In the genomic region with DNA sequence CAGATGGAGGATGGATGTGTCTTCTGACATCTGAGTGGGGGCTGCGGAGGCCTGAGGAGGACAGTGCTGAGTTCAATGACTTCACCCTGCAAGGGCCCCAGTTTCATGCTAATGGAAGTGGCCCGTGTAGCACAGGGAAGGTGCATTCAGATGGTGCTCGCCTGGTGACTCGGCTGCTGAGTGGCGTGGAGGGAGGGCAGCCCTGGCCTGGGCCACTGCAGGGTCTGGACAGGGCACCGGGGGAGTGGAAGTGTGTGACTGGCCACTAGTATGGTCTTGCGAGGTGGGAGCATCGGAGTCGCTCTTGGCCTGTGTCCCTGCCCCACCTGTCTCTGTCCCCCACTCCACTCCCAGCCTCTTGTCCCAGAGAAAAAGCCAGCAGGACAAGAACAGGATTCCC, we compare ENCODE assay signal across 1 cellular context.
TF ChIP-seq lines count a peak whose summit lies in the region.

No MANE protein-coding gene starts in this region.

TF ChIP-seq in GM23338, 12 proteins besides CTCF, POLR2A, EP300 and RAD21 (continued from another document):
- TF ChIP-seq, protein P1, sequence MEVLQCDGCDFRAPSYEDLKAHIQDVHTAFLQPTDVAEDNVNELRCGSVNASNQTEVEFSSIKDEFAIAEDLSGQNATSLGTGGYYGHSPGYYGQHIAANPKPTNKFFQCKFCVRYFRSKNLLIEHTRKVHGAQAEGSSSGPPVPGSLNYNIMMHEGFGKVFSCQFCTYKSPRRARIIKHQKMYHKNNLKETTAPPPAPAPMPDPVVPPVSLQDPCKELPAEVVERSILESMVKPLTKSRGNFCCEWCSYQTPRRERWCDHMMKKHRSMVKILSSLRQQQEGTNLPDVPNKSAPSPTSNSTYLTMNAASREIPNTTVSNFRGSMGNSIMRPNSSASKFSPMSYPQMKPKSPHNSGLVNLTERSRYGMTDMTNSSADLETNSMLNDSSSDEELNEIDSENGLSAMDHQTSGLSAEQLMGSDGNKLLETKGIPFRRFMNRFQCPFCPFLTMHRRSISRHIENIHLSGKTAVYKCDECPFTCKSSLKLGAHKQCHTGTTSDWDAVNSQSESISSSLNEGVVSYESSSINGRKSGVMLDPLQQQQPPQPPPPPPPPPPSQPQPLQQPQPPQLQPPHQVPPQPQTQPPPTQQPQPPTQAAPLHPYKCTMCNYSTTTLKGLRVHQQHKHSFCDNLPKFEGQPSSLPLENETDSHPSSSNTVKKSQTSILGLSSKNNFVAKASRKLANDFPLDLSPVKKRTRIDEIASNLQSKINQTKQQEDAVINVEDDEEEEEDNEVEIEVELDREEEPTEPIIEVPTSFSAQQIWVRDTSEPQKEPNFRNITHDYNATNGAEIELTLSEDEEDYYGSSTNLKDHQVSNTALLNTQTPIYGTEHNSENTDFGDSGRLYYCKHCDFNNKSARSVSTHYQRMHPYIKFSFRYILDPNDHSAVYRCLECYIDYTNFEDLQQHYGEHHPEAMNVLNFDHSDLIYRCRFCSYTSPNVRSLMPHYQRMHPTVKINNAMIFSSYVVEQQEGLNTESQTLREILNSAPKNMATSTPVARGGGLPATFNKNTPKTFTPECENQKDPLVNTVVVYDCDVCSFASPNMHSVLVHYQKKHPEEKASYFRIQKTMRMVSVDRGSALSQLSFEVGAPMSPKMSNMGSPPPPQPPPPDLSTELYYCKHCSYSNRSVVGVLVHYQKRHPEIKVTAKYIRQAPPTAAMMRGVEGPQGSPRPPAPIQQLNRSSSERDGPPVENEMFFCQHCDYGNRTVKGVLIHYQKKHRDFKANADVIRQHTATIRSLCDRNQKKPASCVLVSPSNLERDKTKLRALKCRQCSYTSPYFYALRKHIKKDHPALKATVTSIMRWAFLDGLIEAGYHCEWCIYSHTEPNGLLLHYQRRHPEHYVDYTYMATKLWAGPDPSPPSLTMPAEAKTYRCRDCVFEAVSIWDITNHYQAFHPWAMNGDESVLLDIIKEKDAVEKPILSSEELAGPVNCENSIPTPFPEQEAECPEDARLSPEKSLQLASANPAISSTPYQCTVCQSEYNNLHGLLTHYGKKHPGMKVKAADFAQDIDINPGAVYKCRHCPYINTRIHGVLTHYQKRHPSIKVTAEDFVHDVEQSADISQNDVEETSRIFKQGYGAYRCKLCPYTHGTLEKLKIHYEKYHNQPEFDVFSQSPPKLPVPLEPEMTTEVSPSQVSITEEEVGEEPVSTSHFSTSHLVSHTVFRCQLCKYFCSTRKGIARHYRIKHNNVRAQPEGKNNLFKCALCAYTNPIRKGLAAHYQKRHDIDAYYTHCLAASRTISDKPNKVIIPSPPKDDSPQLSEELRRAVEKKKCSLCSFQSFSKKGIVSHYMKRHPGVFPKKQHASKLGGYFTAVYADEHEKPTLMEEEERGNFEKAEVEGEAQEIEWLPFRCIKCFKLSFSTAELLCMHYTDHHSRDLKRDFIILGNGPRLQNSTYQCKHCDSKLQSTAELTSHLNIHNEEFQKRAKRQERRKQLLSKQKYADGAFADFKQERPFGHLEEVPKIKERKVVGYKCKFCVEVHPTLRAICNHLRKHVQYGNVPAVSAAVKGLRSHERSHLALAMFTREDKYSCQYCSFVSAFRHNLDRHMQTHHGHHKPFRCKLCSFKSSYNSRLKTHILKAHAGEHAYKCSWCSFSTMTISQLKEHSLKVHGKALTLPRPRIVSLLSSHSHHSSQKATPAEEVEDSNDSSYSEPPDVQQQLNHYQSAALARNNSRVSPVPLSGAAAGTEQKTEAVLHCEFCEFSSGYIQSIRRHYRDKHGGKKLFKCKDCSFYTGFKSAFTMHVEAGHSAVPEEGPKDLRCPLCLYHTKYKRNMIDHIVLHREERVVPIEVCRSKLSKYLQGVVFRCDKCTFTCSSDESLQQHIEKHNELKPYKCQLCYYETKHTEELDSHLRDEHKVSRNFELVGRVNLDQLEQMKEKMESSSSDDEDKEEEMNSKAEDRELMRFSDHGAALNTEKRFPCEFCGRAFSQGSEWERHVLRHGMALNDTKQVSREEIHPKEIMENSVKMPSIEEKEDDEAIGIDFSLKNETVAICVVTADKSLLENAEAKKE (CRISPR knock-in tag; IDR thresholded peaks at IDR 0.05) = no peak
- TF ChIP-seq EZH2phosphoT487 (IDR thresholded peaks at IDR 0.05; ENCODE audit: unreplicated experiment) = no peak
- no peak for TF ChIP-seq EZH2 (IDR thresholded peaks at IDR 0.05; ENCODE audit: low read depth, unreplicated experiment)
- no peak for TF ChIP-seq POLR2AphosphoS5 (IDR thresholded peaks at IDR 0.05; ENCODE audit: low read depth)
- TF ChIP-seq, protein P2, sequence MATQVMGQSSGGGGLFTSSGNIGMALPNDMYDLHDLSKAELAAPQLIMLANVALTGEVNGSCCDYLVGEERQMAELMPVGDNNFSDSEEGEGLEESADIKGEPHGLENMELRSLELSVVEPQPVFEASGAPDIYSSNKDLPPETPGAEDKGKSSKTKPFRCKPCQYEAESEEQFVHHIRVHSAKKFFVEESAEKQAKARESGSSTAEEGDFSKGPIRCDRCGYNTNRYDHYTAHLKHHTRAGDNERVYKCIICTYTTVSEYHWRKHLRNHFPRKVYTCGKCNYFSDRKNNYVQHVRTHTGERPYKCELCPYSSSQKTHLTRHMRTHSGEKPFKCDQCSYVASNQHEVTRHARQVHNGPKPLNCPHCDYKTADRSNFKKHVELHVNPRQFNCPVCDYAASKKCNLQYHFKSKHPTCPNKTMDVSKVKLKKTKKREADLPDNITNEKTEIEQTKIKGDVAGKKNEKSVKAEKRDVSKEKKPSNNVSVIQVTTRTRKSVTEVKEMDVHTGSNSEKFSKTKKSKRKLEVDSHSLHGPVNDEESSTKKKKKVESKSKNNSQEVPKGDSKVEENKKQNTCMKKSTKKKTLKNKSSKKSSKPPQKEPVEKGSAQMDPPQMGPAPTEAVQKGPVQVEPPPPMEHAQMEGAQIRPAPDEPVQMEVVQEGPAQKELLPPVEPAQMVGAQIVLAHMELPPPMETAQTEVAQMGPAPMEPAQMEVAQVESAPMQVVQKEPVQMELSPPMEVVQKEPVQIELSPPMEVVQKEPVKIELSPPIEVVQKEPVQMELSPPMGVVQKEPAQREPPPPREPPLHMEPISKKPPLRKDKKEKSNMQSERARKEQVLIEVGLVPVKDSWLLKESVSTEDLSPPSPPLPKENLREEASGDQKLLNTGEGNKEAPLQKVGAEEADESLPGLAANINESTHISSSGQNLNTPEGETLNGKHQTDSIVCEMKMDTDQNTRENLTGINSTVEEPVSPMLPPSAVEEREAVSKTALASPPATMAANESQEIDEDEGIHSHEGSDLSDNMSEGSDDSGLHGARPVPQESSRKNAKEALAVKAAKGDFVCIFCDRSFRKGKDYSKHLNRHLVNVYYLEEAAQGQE (IDR thresholded peaks at IDR 0.05; ENCODE audit: unreplicated experiment) = no peak
- TF ChIP-seq JUNB (IDR thresholded peaks at IDR 0.05; ENCODE audit: unreplicated experiment) = no peak
- no peak for TF ChIP-seq ZNF331 (CRISPR knock-in tag; IDR thresholded peaks at IDR 0.05; ENCODE audit: low read depth)
- no peak for TF ChIP-seq CREB1 (CRISPR knock-in tag; IDR thresholded peaks at IDR 0.05; ENCODE audit: low read depth)
- TF ChIP-seq STAT1 (IDR thresholded peaks at IDR 0.05; ENCODE audit: unreplicated experiment) = no peak
- no peak for TF ChIP-seq NANOG (IDR thresholded peaks at IDR 0.05; ENCODE audit: borderline replicate concordance)
